Comparison of ENCODE assay signal across 9 cellular contexts in genomic region chr10:110007171-110007700, GRCh38. TPM values are rescaled to one million over a fixed set of nuclear protein-coding genes. Genes with fewer than 3 reads are reported as not detected.
A peak's percentile ranks its signal among the peaks of the same experiment; 100 is the strongest.
DNase-seq lines count a peak whose midpoint lies in the region; ATAC-seq and TF ChIP-seq lines count a peak whose summit lies in the region.
"Had no signal": no experiment of that assay in that cellular context is flagged by ENCODE, and none has a peak within 500 bp of the region (broad histone marks: within the 10 kb centered on the region; RNA-seq: fewer than 3 reads in every experiment).

No MANE protein-coding gene starts in this region.

- ATAC-seq in GM19372 (IDR thresholded peaks at IDR 0.05; ENCODE audit: low read depth, unreplicated experiment) (peak; percentile 32), HG03432 (IDR thresholded peaks at IDR 0.05; ENCODE audit: unreplicated experiment) (peak; percentile 50), gastrocnemius medialis (peak; percentile 48 to 55)

- DNase-seq in CD14-positive monocyte (ENCODE audit: low spot score) (no peak), germinal center (ENCODE audit: low spot score) (peak; percentile 44), gastrocnemius medialis (peak; percentile 3 to 24), midbrain (lab: John Stamatoyannopoulos, UW) (no peak), NCI-H2196 treated with DMSO at 0.1 percent for 48 hours (lab: John Stamatoyannopoulos, UW; ENCODE audit: unreplicated experiment) (no peak)
- peak; percentile 69 for DNase-seq in activated CD4-positive, alpha-beta T cell treated with anti-CD3 and anti-CD28 coated beads for 48 hours

- no peaks in the 10 kb centered on the region for H3K9me3 ChIP-seq in gastrocnemius medialis

- in situ Hi-C loops in gastrocnemius medialis (cut with MboI; ENCODE audit: low sequenced_read_pairs in 4 of 4): loop anchor here in 1 of 4 donors (25.0 kb wide), 1 partner anchor 120 kb away; no protein-coding TSS in a partner anchor

- peak overlapping the region in 6 of 7 donors; percentile 11 to 83 (median 60) for H3K27ac Mint-ChIP-seq in CD14-positive monocyte

- H3K27me3 ChIP-seq in gastrocnemius medialis: no peaks in the 10 kb centered on the region

- peak overlapping the region; percentile 89 to 98 (median 94) for H3K4me3 ChIP-seq in gastrocnemius medialis

- no peaks in the 10 kb centered on the region for H3K36me3 ChIP-seq in gastrocnemius medialis

- H3K27me3 Mint-ChIP-seq in CD14-positive monocyte (ENCODE audit: low read depth in 3 of 3): no peaks in the 10 kb centered on the region

- H3K4me3 Mint-ChIP-seq in CD14-positive monocyte: peak overlapping the region in 1 of 2 donors; percentile 97

- peak overlapping the region; percentile 82 to 89 (median 86) for H3K27ac ChIP-seq in gastrocnemius medialis

- no peaks in the 10 kb centered on the region for H3K9me3 Mint-ChIP-seq in CD14-positive monocyte
- H3K9me3 Mint-ChIP-seq: T-helper 1 cell treated with Interleukin-12 subunit alpha and Interleukin-12 subunit beta and Interleukin-4 antibody, amounts not matched to agents 30 μg/mL and 1 μg/mL, for 36 hours had no signal

- TF ChIP-seq CTCF in CD14-positive monocyte (IDR thresholded peaks at IDR 0.05) (no peak), gastrocnemius medialis (IDR thresholded peaks at IDR 0.05 in 4 of 5, conservative IDR thresholded peaks at IDR 0.05 in 1 of 5) (no peak)

- intact Hi-C loops in CD14-positive monocyte (cut with micrococcal nuclease) (loop anchor here (5.0 to 10.0 kb wide), 4 partner anchors 70 to 85 kb away; partner anchors contain the start of gene XPNPEP1 (in 1 of the 2)), gastrocnemius medialis (cut with DNase I; ENCODE audit: low total_unique reads) (loop anchor here (2.0 to 10.0 kb wide), 6 partner anchors 70 to 298 kb away; partner anchors contain the start of genes SMNDC1 and XPNPEP1)

- peaks cover 48% of the 10 kb centered on the region for H3K4me1 Mint-ChIP-seq in CD14-positive monocyte

- H3K36me3 Mint-ChIP-seq in CD14-positive monocyte: peaks cover 0 to 4% of the 10 kb centered on the region in 2 donors

- H3K4me1 ChIP-seq in gastrocnemius medialis: peaks cover 11 to 19% of the 10 kb centered on the region in 2 donors

- TF ChIP-seq POLR2A in gastrocnemius medialis (IDR thresholded peaks at IDR 0.05): no peak

RNA-seq across cellular contexts. Expression of gene ADD3, which starts 0.5 kb away (rescaled TPM):
- polyA plus RNA-seq in CD14-positive monocyte: 100 to 1,000 TPM; 111 to 126 TPM
- total RNA-seq in gastrocnemius medialis: 10 to 100 TPM; 16.0 to 31.3 (median 18.4) TPM

Comparison
In these comparisons a context has a peak if more than half of its experiments do, and no peak if none do; other contexts are left out.
1. DNase-seq: peak in activated CD4-positive, alpha-beta T cell treated with anti-CD3 and anti-CD28 coated beads for 48 hours (single experiment), germinal center (single experiment) and gastrocnemius medialis (2 of 2); none in CD14-positive monocyte (single experiment), midbrain (single experiment) and NCI-H2196 treated with DMSO at 0.1 percent for 48 hours (single experiment).
2. Peak in every context shown above with its lines, with median percentiles within 50 percentile points of each other: ATAC-seq.